ENCODE assay signal across 7 cellular contexts in genomic region chr6:33744001-33744848, GRCh38.
DNase-seq lines count a peak whose midpoint lies in the region; ATAC-seq and TF ChIP-seq lines count a peak whose summit lies in the region.

No MANE protein-coding gene starts in this region.

- in situ Hi-C loops in GM13976 (cut with MboI; ENCODE audit: low sequenced_read_pairs, unreplicated experiment) = no loop called here
- in situ Hi-C loops in brain microvascular endothelial cell (cut with HindIII; ENCODE audit: low pct_ligation_motif_present, low sequenced_read_pairs) = no loop called here

- peak; percentile 83 for TF ChIP-seq CTCF in GM13976 (IDR thresholded peaks at IDR 0.05; ENCODE audit: borderline replicate concordance, control extremely low read depth, extremely low read depth, insufficient read depth, missing control alignments)
- TF ChIP-seq CTCF in brain microvascular endothelial cell (IDR thresholded peaks at IDR 0.05; ENCODE audit: low read depth, low read length, missing control alignments) = peak; percentile 97

- DNase-seq in GM13976 (ENCODE audit: low spot score) (peak; percentile 89), NCI-H2107 (lab: John Stamatoyannopoulos, UW) (peak; percentile 77), UCSD-AML1 (lab: John Stamatoyannopoulos, UW; ENCODE audit: unreplicated experiment) (peak; percentile 71), brain microvascular endothelial cell (peak; percentile 57), iPS-NIHi7 (ENCODE audit: extremely low spot score) (peak; percentile 91), smooth muscle cell of the brain vasculature (ENCODE audit: low read depth, low spot score) (peak; percentile 46)

- no peak overlapping the region for H3K27ac ChIP-seq in brain microvascular endothelial cell

- H3K4me3 ChIP-seq in brain microvascular endothelial cell (ENCODE audit: low read depth, low read length) = no peak overlapping the region

- peaks cover 13% of the 10 kb centered on the region for H3K27me3 ChIP-seq in brain microvascular endothelial cell (replicated peaks)

- H3K36me3 ChIP-seq in brain microvascular endothelial cell (replicated peaks) = no peaks in the 10 kb centered on the region

- ATAC-seq in GM18520 (IDR thresholded peaks at IDR 0.05; ENCODE audit: unreplicated experiment) = no peak
